In genomic region chr6:31202259-31203166, GRCh38 we compare ENCODE assay signal across 9 cellular contexts. TPM values are rescaled to one million over a fixed set of nuclear protein-coding genes. Genes with fewer than 3 reads are reported as not detected.
DNase-seq lines count a peak whose midpoint lies in the region; ATAC-seq and TF ChIP-seq lines count a peak whose summit lies in the region.
"Had no signal": no experiment of that assay in that cellular context is flagged by ENCODE, and none has a peak within 500 bp of the region (broad histone marks: within the 10 kb centered on the region; RNA-seq: fewer than 3 reads in every experiment).

No MANE protein-coding gene starts in this region.

- H3K36me3 ChIP-seq in subcutaneous abdominal adipose tissue (ENCODE audit: control insufficient read depth in 5 of 5, insufficient read depth in 5 of 5, low read length in 5 of 5) (peaks cover 0 to 3% (median 2%) of the 10 kb centered on the region in 5 donors), brain microvascular endothelial cell (replicated peaks) (no peaks in the 10 kb centered on the region)

- intact Hi-C loops in activated CD4-positive, alpha-beta T cell treated with anti-CD3 and anti-CD28 coated beads for 36 hours (cut with DNase I, micrococcal nuclease), result loop anchor here (1.0 to 5.0 kb wide), 4 partner anchors 155 to 435 kb away; partner anchors contain the start of genes HLA-B (in 1 of the 2) and MICB (in 1 of the 2)

- H3K9me3 ChIP-seq in subcutaneous abdominal adipose tissue (ENCODE audit: control insufficient read depth in 5 of 5, low read length in 5 of 5), result peaks cover 0 to 11% (median 2%) of the 10 kb centered on the region in 5 donors

- H3K4me1 ChIP-seq in foreskin keratinocyte (peaks cover 12% of the 10 kb centered on the region), subcutaneous abdominal adipose tissue (ENCODE audit: control insufficient read depth in 5 of 5, insufficient read depth in 5 of 5, low read length in 5 of 5) (peaks cover 0 to 33% (median 20%) of the 10 kb centered on the region in 5 donors)
- H3K4me1 ChIP-seq: parathyroid adenoma had no signal

- peak; percentile 46 for DNase-seq in activated CD4-positive, alpha-beta T cell treated with anti-CD3 and anti-CD28 coated beads for 36 hours
- no peak for DNase-seq in activated CD4-positive, alpha-beta T cell treated with anti-CD3 and anti-CD28 coated beads for 1 hour
- DNase-seq in SW480 (ENCODE audit: low spot score) (peak; percentile 44), foreskin keratinocyte (peak; percentile 46 to 52), brain microvascular endothelial cell (no peak)

- H3K27me3 ChIP-seq in foreskin keratinocyte (no peaks in the 10 kb centered on the region), subcutaneous abdominal adipose tissue (ENCODE audit: control insufficient read depth in 5 of 5, insufficient read depth in 4 of 5, low read length in 5 of 5) (no peaks in the 10 kb centered on the region), brain microvascular endothelial cell (replicated peaks) (no peaks in the 10 kb centered on the region)

- H3K27me3 Mint-ChIP-seq in activated CD4-positive, alpha-beta T cell treated with anti-CD3 and anti-CD28 coated beads for 36 hours, result no peaks in the 10 kb centered on the region

- TF ChIP-seq CTCF in foreskin keratinocyte (conservative IDR thresholded peaks at IDR 0.05) (no peak), brain microvascular endothelial cell (IDR thresholded peaks at IDR 0.05; ENCODE audit: low read depth, low read length, missing control alignments) (no peak)

- no peak for ATAC-seq in activated CD4-positive, alpha-beta T cell treated with anti-CD3 and anti-CD28 coated beads for 36 hours
- ATAC-seq in foreskin keratinocyte (peak; percentile 45), HG03432 (IDR thresholded peaks at IDR 0.05; ENCODE audit: unreplicated experiment) (no peak), GM21576 (IDR thresholded peaks at IDR 0.05; ENCODE audit: unreplicated experiment) (no peak)

- peak overlapping the region; percentile 74 for H3K4me3 Mint-ChIP-seq in activated CD4-positive, alpha-beta T cell treated with anti-CD3 and anti-CD28 coated beads for 36 hours

- no peak overlapping the region for H3K9ac ChIP-seq in subcutaneous abdominal adipose tissue (ENCODE audit: low read length in 5 of 5)
- H3K9ac ChIP-seq: parathyroid adenoma had no signal

- POLR2A ChIA-PET in activated CD4-positive, alpha-beta T cell treated with anti-CD3 and anti-CD28 coated beads for 36 hours (lab: Charles Lee), result interaction anchor here (0.8 kb wide), 1 partner anchor 152 kb away, joined by 3 read pairs; no protein-coding TSS in a partner anchor

- peaks cover 30% of the 10 kb centered on the region for H3K36me3 Mint-ChIP-seq in activated CD4-positive, alpha-beta T cell treated with anti-CD3 and anti-CD28 coated beads for 36 hours (ENCODE audit: low read depth)

- peaks cover 63% of the 10 kb centered on the region for H3K4me1 Mint-ChIP-seq in activated CD4-positive, alpha-beta T cell treated with anti-CD3 and anti-CD28 coated beads for 36 hours

- in situ Hi-C loops in brain microvascular endothelial cell (cut with HindIII; ENCODE audit: low pct_ligation_motif_present, low sequenced_read_pairs), result no loop called here

- peak overlapping the region; percentile 94 for H3K27ac Mint-ChIP-seq in activated CD4-positive, alpha-beta T cell treated with anti-CD3 and anti-CD28 coated beads for 36 hours

- CTCF ChIA-PET in activated CD4-positive, alpha-beta T cell treated with anti-CD3 and anti-CD28 coated beads for 36 hours (lab: Charles Lee), result interaction anchor here (0.6 to 2.3 kb wide), 5 partner anchors 114 to 256 kb away, joined by 3 to 13 read pairs (median 3); no protein-coding TSS in a partner anchor

- H3K4me3 ChIP-seq in subcutaneous abdominal adipose tissue (ENCODE audit: low read depth in 1 of 5, low read length in 5 of 5) (no peak overlapping the region), brain microvascular endothelial cell (ENCODE audit: low read depth, low read length) (no peak overlapping the region)

- H3K27ac ChIP-seq in foreskin keratinocyte, result no peak overlapping the region
- peak overlapping the region; percentile 89 for H3K27ac ChIP-seq in subcutaneous abdominal adipose tissue (ENCODE audit: low read depth, low read length)
- no peak overlapping the region for H3K27ac ChIP-seq in brain microvascular endothelial cell
- H3K27ac ChIP-seq: parathyroid adenoma had no signal

- peaks cover 8% of the 10 kb centered on the region for H3K9me3 Mint-ChIP-seq in activated CD4-positive, alpha-beta T cell treated with anti-CD3 and anti-CD28 coated beads for 36 hours (ENCODE audit: low read depth)

RNA-seq across cellular contexts. Expression of gene POU5F1, which starts 32.0 kb away (rescaled TPM):
- under 1 TPM in 1 of 2 experiments, not detected in 1; 0.21 TPM for total RNA-seq in activated CD4-positive, alpha-beta T cell treated with anti-CD3 and anti-CD28 coated beads for 36 hours
- 0.61 and 0.71 TPM in 2 replicates for total RNA-seq in foreskin keratinocyte
- polyA plus RNA-seq in foreskin keratinocyte, result 0.90 and 1.1 TPM in 2 replicates

RNA-seq across cellular contexts. Expression of gene TCF19, which starts 44.1 kb away (rescaled TPM):
- 10 to 100 TPM; 82.6 to 88.0 TPM for total RNA-seq in activated CD4-positive, alpha-beta T cell treated with anti-CD3 and anti-CD28 coated beads for 36 hours
- total RNA-seq in foreskin keratinocyte, result 43.9 and 51.7 TPM in 2 replicates
- 29.8 and 38.4 TPM in 2 replicates for polyA plus RNA-seq in foreskin keratinocyte

RNA-seq across cellular contexts. Expression of gene CCHCR1, which starts 44.9 kb away (rescaled TPM):
- 10 to 100 TPM; 39.7 to 57.6 TPM for total RNA-seq in activated CD4-positive, alpha-beta T cell treated with anti-CD3 and anti-CD28 coated beads for 36 hours
- total RNA-seq in foreskin keratinocyte, result 18.4 and 21.8 TPM in 2 replicates
- polyA plus RNA-seq in foreskin keratinocyte, result 16.7 and 18.5 TPM in 2 replicates

Comparison
In these comparisons a context has a peak if more than half of its experiments do, and no peak if none do; other contexts are left out.
1. DNase-seq: peak in activated CD4-positive, alpha-beta T cell treated with anti-CD3 and anti-CD28 coated beads for 36 hours (single experiment), SW480 (single experiment) and foreskin keratinocyte (2 of 2); none in activated CD4-positive, alpha-beta T cell treated with anti-CD3 and anti-CD28 coated beads for 1 hour (single experiment) and brain microvascular endothelial cell (single experiment).